ENCODE assay signal across 8 cellular contexts in genomic region chr5:151224372-151224771, GRCh38.
DNase-seq lines count a peak whose midpoint lies in the region; ATAC-seq and TF ChIP-seq lines count a peak whose summit lies in the region.

No MANE protein-coding gene starts in this region.

- ATAC-seq in HG03565 (IDR thresholded peaks at IDR 0.05; ENCODE audit: unreplicated experiment): no peak

- no peak overlapping the region for H3K27ac ChIP-seq in duodenal mucosa (ENCODE audit: low read depth, low read length)
- peak overlapping the region in 16 of 21 experiments; percentile 46 to 98 (median 87) for H3K27ac ChIP-seq in skin epidermis

- no peaks in the 10 kb centered on the region for H3K27me3 ChIP-seq in duodenal mucosa (ENCODE audit: control insufficient read depth in 1 of 2, insufficient read depth in 2 of 2, low read length in 2 of 2)

- no peaks in the 10 kb centered on the region for H3K9me3 ChIP-seq in duodenal mucosa (ENCODE audit: control insufficient read depth in 1 of 2, low read length in 2 of 2)

- no peak for TF ChIP-seq CTCF in LNCaP clone FGC (IDR thresholded peaks at IDR 0.05; ENCODE audit: control insufficient read depth, extremely low read depth, insufficient read depth)

- peaks cover 28 to 36% of the 10 kb centered on the region in 2 donors for H3K4me1 ChIP-seq in duodenal mucosa (ENCODE audit: control insufficient read depth in 1 of 2, insufficient read depth in 2 of 2, low read length in 2 of 2)

- H3K9ac ChIP-seq in duodenal mucosa (ENCODE audit: low read depth in 1 of 2, low read length in 2 of 2): peak overlapping the region in 1 of 2 donors; percentile 68

- H3K36me3 ChIP-seq in duodenal mucosa (ENCODE audit: control insufficient read depth in 1 of 2, insufficient read depth in 2 of 2, low read length in 2 of 2): no peaks in the 10 kb centered on the region

- DNase-seq in SIG-M5 treated with dmso at 0.1 percent for 504 hours (lab: John Stamatoyannopoulos, UW; ENCODE audit: unreplicated experiment) (peak; percentile 17), SIG-M5 (lab: John Stamatoyannopoulos, UW) (no peak), LNCaP clone FGC (ENCODE audit: low read depth) (no peak), 8988T (no peak), ecto neural progenitor cell (ENCODE audit: low spot score) (no peak)

- H3K4me3 ChIP-seq in LNCaP clone FGC (ENCODE audit: low read depth, low read length) (peak overlapping the region; percentile 55), duodenal mucosa (ENCODE audit: low read depth in 1 of 2, low read length in 2 of 2) (peak overlapping the region; percentile 80 to 86), skin epidermis (peak overlapping the region; percentile 40 to 75 (median 57))
